19 cellular contexts compared by ENCODE assay signal in the genomic region with DNA sequence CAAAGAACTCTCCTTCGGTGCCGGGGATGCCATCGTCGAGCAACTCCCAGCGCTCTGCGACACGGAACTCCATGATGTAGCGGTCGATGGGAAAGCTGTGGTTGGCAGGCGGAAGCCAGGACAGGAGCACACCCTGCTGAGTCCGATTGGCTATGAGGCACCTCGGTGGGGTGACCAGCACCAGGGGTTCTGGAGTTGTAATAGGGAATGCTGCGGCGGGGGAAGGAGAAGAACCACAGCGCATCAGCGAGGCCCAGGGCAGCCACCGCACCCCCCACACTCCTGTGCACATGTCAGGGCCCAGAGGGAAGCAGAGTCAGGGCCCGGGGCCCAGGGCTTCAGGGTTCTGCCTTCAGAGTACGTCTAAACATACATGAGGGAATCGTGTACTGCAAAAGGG. TPM values are rescaled to one million over a fixed set of nuclear protein-coding genes. Genes with fewer than 3 reads are reported as not detected.
DNase-seq lines count a peak whose midpoint lies in the region; ATAC-seq and TF ChIP-seq lines count a peak whose summit lies in the region.
"Had no signal": no experiment of that assay in that cellular context is flagged by ENCODE, and none has a peak within 500 bp of the region (broad histone marks: within the 10 kb centered on the region; RNA-seq: fewer than 3 reads in every experiment).

No MANE protein-coding gene starts in this region.

- H3K4me1 ChIP-seq in BLaER1 (peaks cover 57% of the 10 kb centered on the region), neural progenitor cell (no peaks in the 10 kb centered on the region)
- H3K4me1 ChIP-seq: Caco-2 had no signal

- H3K4me3 Mint-ChIP-seq in activated naive CD4-positive, alpha-beta T cell treated with anti-CD3 and anti-CD28 coated beads, Interleukin-2, amount 10 ng/mL, durations not matched to agents 7 days and 5 days, result no peak overlapping the region
- no peak overlapping the region for H3K4me3 Mint-ChIP-seq in neural progenitor cell
- H3K4me3 Mint-ChIP-seq: CD4-positive, CD25-positive, alpha-beta regulatory T cell; CD8-positive, alpha-beta T cell; GM23338; H9 had no signal

- no peak for ATAC-seq in GM21447 (IDR thresholded peaks at IDR 0.05; ENCODE audit: unreplicated experiment)
- ATAC-seq: CD8-positive, alpha-beta T cell; GM12878; GM23338; HCT116 had no signal

- no peaks in the 10 kb centered on the region for H3K9me3 ChIP-seq in BLaER1
- H3K9me3 ChIP-seq in neural progenitor cell (ENCODE audit: low read depth), result no peaks in the 10 kb centered on the region
- H3K9me3 ChIP-seq: Caco-2 had no signal

- no peaks in the 10 kb centered on the region for H3F3A ChIP-seq in neural progenitor cell (ENCODE audit: low read depth)

- H3K4me3 ChIP-seq in BLaER1 (no peak overlapping the region), neural progenitor cell (no peak overlapping the region)
- H3K4me3 ChIP-seq: GM12878, GM23338 had no signal

- CTCF ChIA-PET in activated naive CD4-positive, alpha-beta T cell treated with anti-CD3 and anti-CD28 coated beads, Interleukin-2, amount 10 ng/mL, durations not matched to agents 7 days and 5 days (lab: Charles Lee), result no interaction called here

- no peak for TF ChIP-seq CTCF in neural progenitor cell (IDR thresholded peaks at IDR 0.05)

- H2AFZ ChIP-seq in neural progenitor cell (replicated peaks), result no peak overlapping the region
- H2AFZ ChIP-seq: GM23338 had no signal

- H3K27ac Mint-ChIP-seq in activated naive CD4-positive, alpha-beta T cell treated with anti-CD3 and anti-CD28 coated beads, Interleukin-2, amount 10 ng/mL, durations not matched to agents 7 days and 5 days, result peak overlapping the region; percentile 14
- H3K27ac Mint-ChIP-seq in neural progenitor cell, result peak overlapping the region; percentile 51
- H3K27ac Mint-ChIP-seq: CD8-positive, alpha-beta T cell; GM23338; H9 had no signal

- H4K20me1 ChIP-seq in BLaER1 (no peaks in the 10 kb centered on the region), neural progenitor cell (ENCODE audit: low read depth) (no peaks in the 10 kb centered on the region)

- in situ Hi-C loops in G401 (cut with HindIII; ENCODE audit: low sequenced_read_pairs), result no loop called here

- H3K4me2 ChIP-seq in BLaER1 (peak overlapping the region; percentile 64; the same call in 1 of the 2 replicates), neural progenitor cell (no peak overlapping the region)
- H3K4me2 ChIP-seq: GM23338 had no signal

- H3K79me2 ChIP-seq in neural progenitor cell (ENCODE audit: low read depth), result no peaks in the 10 kb centered on the region

- no peak for DNase-seq in activated naive CD4-positive, alpha-beta T cell treated with anti-CD3 and anti-CD28 coated beads, Interleukin-2, amount 10 ng/mL, durations not matched to agents 7 days and 5 days
- DNase-seq in activated naive CD4-positive, alpha-beta T cell treated with Interleukin-2 at 50 U/mL for 16 hours, result no peak
- DNase-seq in G401 (ENCODE audit: low spot score) (peak; percentile 31), neural progenitor cell (ENCODE audit: low spot score) (no peak), SIG-M5 (lab: John Stamatoyannopoulos, UW) (no peak), NCI-H2081 (lab: John Stamatoyannopoulos, UW) (no peak)
- DNase-seq: Caco-2; CD4-positive, CD25-positive, alpha-beta regulatory T cell; CD8-positive, alpha-beta T cell; DMS153; DND-41; GDM1; H9 had no signal

- H3K27ac ChIP-seq in BLaER1, result no peak overlapping the region
- no peak overlapping the region for H3K27ac ChIP-seq in neural progenitor cell
- H3K27ac ChIP-seq: C4-2B had no signal

- peaks cover 44% of the 10 kb centered on the region for H3K4me1 Mint-ChIP-seq in activated naive CD4-positive, alpha-beta T cell treated with anti-CD3 and anti-CD28 coated beads, Interleukin-2, amount 10 ng/mL, durations not matched to agents 7 days and 5 days
- H3K4me1 Mint-ChIP-seq in neural progenitor cell, result peaks cover 6% of the 10 kb centered on the region

- H3K9me3 Mint-ChIP-seq in activated naive CD4-positive, alpha-beta T cell treated with anti-CD3 and anti-CD28 coated beads, Interleukin-2, amount 10 ng/mL, durations not matched to agents 7 days and 5 days, result no peaks in the 10 kb centered on the region
- H3K9me3 Mint-ChIP-seq in neural progenitor cell, result no peaks in the 10 kb centered on the region
- H3K9me3 Mint-ChIP-seq: CD8-positive, alpha-beta T cell; GM23338; H9 had no signal

- no peak overlapping the region for H3K9ac ChIP-seq in BLaER1
- H3K9ac ChIP-seq in neural progenitor cell, result no peak overlapping the region

- H3K27me3 ChIP-seq in BLaER1 (no peaks in the 10 kb centered on the region), neural progenitor cell (no peaks in the 10 kb centered on the region)

- no peaks in the 10 kb centered on the region for H3K27me3 Mint-ChIP-seq in activated naive CD4-positive, alpha-beta T cell treated with anti-CD3 and anti-CD28 coated beads, Interleukin-2, amount 10 ng/mL, durations not matched to agents 7 days and 5 days
- peaks cover 3% of the 10 kb centered on the region for H3K27me3 Mint-ChIP-seq in neural progenitor cell (ENCODE audit: insufficient read depth, low read depth)
- H3K27me3 Mint-ChIP-seq: CD4-positive, CD25-positive, alpha-beta regulatory T cell had no signal

- H3K36me3 ChIP-seq in BLaER1 (no peaks in the 10 kb centered on the region), neural progenitor cell (no peaks in the 10 kb centered on the region)

- peaks cover 62% of the 10 kb centered on the region for H3K36me3 Mint-ChIP-seq in activated naive CD4-positive, alpha-beta T cell treated with anti-CD3 and anti-CD28 coated beads, Interleukin-2, amount 10 ng/mL, durations not matched to agents 7 days and 5 days
- H3K36me3 Mint-ChIP-seq in neural progenitor cell, result peaks cover 11% of the 10 kb centered on the region

RNA-seq across cellular contexts. Expression of a gene that starts 31.0 kb away (rescaled TPM):
- total RNA-seq in G401 (2014; rRNA removed; shearing (Covaris generic)), result 0.51 and 0.74 TPM in 2 replicates
- 1.3 and 5.4 TPM in 2 replicates for total RNA-seq in neural progenitor cell (ENCODE audit: low replicate concordance)
